Comparison of ENCODE assay signal across 8 cellular contexts in genomic region chr1:150548324-150548631, GRCh38. TPM values are rescaled to one million over a fixed set of nuclear protein-coding genes. Genes with fewer than 3 reads are reported as not detected.
DNase-seq lines count a peak whose midpoint lies in the region; ATAC-seq and TF ChIP-seq lines count a peak whose summit lies in the region.

No MANE protein-coding gene starts in this region.

- peak overlapping the region; percentile 39 for H2AFZ ChIP-seq in hepatocyte

- H3K9me2 ChIP-seq in hepatocyte (replicated peaks; ENCODE audit: insufficient read depth), result no peaks in the 10 kb centered on the region

- H3K36me3 Mint-ChIP-seq in HFFc6 (ENCODE audit: low read depth), result no peaks in the 10 kb centered on the region
- H3K36me3 Mint-ChIP-seq in activated CD8-positive, alpha-beta T cell treated with anti-CD3 and anti-CD28 coated beads for 36 hours (ENCODE audit: low read depth), result no peaks in the 10 kb centered on the region

- WGBS in hepatocyte (ENCODE audit: low lambda C conversion rate, missing lambda C conversion rate), result 66% methylated on average over 4 of the region's 4 CpGs

- peak overlapping the region; percentile 82 for H3K4me3 ChIP-seq in hepatocyte
- H3K4me3 ChIP-seq in skin epidermis, result peak overlapping the region in 6 of 7 experiments; percentile 39 to 58 (median 48)

- H3K36me3 ChIP-seq in hepatocyte (replicated peaks; ENCODE audit: insufficient read depth, low read depth), result no peaks in the 10 kb centered on the region

- no peaks in the 10 kb centered on the region for H3K9me3 Mint-ChIP-seq in HFFc6
- H3K9me3 Mint-ChIP-seq in activated CD8-positive, alpha-beta T cell treated with anti-CD3 and anti-CD28 coated beads for 36 hours, result no peaks in the 10 kb centered on the region

- H3K4me3 Mint-ChIP-seq in HFFc6, result peak overlapping the region; percentile 83
- peak overlapping the region; percentile 71 for H3K4me3 Mint-ChIP-seq in activated CD8-positive, alpha-beta T cell treated with anti-CD3 and anti-CD28 coated beads for 36 hours

- peak overlapping the region; percentile 98 for H3K4me2 ChIP-seq in hepatocyte

- intact Hi-C loops in activated CD8-positive, alpha-beta T cell treated with anti-CD3 and anti-CD28 coated beads for 36 hours (cut with micrococcal nuclease), result no loop called here

- peak overlapping the region; percentile 78 for H3K27ac Mint-ChIP-seq in HFFc6
- no peak overlapping the region for H3K27ac Mint-ChIP-seq in activated CD8-positive, alpha-beta T cell treated with anti-CD3 and anti-CD28 coated beads for 36 hours

- H4K20me1 ChIP-seq in hepatocyte (ENCODE audit: insufficient read depth, poor library complexity, severe bottlenecking), result no peaks in the 10 kb centered on the region

- H3K27me3 ChIP-seq in hepatocyte, result no peaks in the 10 kb centered on the region

- H3K79me2 ChIP-seq in hepatocyte, result no peaks in the 10 kb centered on the region

- peaks cover 29% of the 10 kb centered on the region for H3K4me1 ChIP-seq in hepatocyte (ENCODE audit: insufficient read depth)

- ATAC-seq in activated CD8-positive, alpha-beta T cell treated with anti-CD3 and anti-CD28 coated beads for 36 hours, result no peak
- ATAC-seq in HG02938 (IDR thresholded peaks at IDR 0.05; ENCODE audit: unreplicated experiment), result no peak

- DNase-seq in HFFc6 (no peak), hepatocyte (ENCODE audit: low spot score) (no peak), RPMI8226 (no peak), NCI-H446 (lab: John Stamatoyannopoulos, UW) (no peak)
- no peak for DNase-seq in activated CD8-positive, alpha-beta T cell treated with anti-CD3 and anti-CD28 coated beads for 36 hours
- no peak for DNase-seq in stimulated activated CD4-positive, alpha-beta T cell treated with anti-CD3 and anti-CD28 coated beads, Interleukin-15, amount 100 ng/mL, for 24 hours

- H3K27ac ChIP-seq in hepatocyte (peak overlapping the region; percentile 85), skin epidermis (peak overlapping the region in 10 of 21 experiments; percentile 77 to 95 (median 86))

- H3K27me3 Mint-ChIP-seq in HFFc6 (ENCODE audit: insufficient read depth), result peaks cover 9% of the 10 kb centered on the region
- H3K27me3 Mint-ChIP-seq in activated CD8-positive, alpha-beta T cell treated with anti-CD3 and anti-CD28 coated beads for 36 hours, result peaks cover 26% of the 10 kb centered on the region

- CTCF ChIA-PET in activated CD8-positive, alpha-beta T cell treated with anti-CD3 and anti-CD28 coated beads for 36 hours (lab: Charles Lee), result interaction anchor here (0.7 to 4.9 kb wide), 10 partner anchors 10 to 100 kb away, joined by 3 to 45 read pairs (median 3); partner anchors contain the start of gene ENSA

- POLR2A ChIA-PET in activated CD8-positive, alpha-beta T cell treated with anti-CD3 and anti-CD28 coated beads for 36 hours (lab: Charles Lee), result interaction anchor here (0.7 to 1.6 kb wide), 5 partner anchors 11 to 24 kb away, joined by 3 to 6 read pairs (median 4); no protein-coding TSS in a partner anchor

- H3K9me3 ChIP-seq in hepatocyte (ENCODE audit: low read depth), result no peaks in the 10 kb centered on the region

- peaks cover 44% of the 10 kb centered on the region for H3K4me1 Mint-ChIP-seq in HFFc6 (ENCODE audit: low read depth)
- H3K4me1 Mint-ChIP-seq in activated CD8-positive, alpha-beta T cell treated with anti-CD3 and anti-CD28 coated beads for 36 hours (ENCODE audit: low read depth), result peaks cover 29% of the 10 kb centered on the region

- no peak for TF ChIP-seq CTCF in HFFc6 (IDR thresholded peaks at IDR 0.05)
- no peak for TF ChIP-seq CTCF in activated CD8-positive, alpha-beta T cell treated with anti-CD3 and anti-CD28 coated beads for 36 hours (IDR thresholded peaks at IDR 0.05)
- no peak for TF ChIP-seq CTCF in hepatocyte (IDR thresholded peaks at IDR 0.05; ENCODE audit: poor library complexity)

RNA-seq across cellular contexts. Expression of gene ADAMTSL4, which starts 0.9 kb away (rescaled TPM):
- total RNA-seq in HFFc6 (2021; fragmentation: NEBNext Ultra II Directional; extraction: Animal tissue kit (Norgen Biotek cat#: 25700)), result 10 to 100 TPM; 33.7 to 61.2 (median 38.2) TPM
- under 1 TPM; 0.11 to 0.20 TPM for total RNA-seq in activated CD8-positive, alpha-beta T cell treated with anti-CD3 and anti-CD28 coated beads for 36 hours
- total RNA-seq in hepatocyte, result 3.7 and 8.1 TPM in 2 replicates
- polyA plus RNA-seq in hepatocyte, result 19.7 and 28.0 TPM in 2 replicates

RNA-seq across cellular contexts. Expression of gene MCL1, which starts 31.1 kb away (rescaled TPM):
- total RNA-seq in HFFc6 (2021; fragmentation: NEBNext Ultra II Directional; extraction: Animal tissue kit (Norgen Biotek cat#: 25700)), result 100 to 1,000 TPM; 155 to 170 (median 164) TPM
- 100 to 1,000 TPM; 207 TPM for total RNA-seq in activated CD8-positive, alpha-beta T cell treated with anti-CD3 and anti-CD28 coated beads for 36 hours
- 302 and 388 TPM in 2 replicates for total RNA-seq in hepatocyte
- polyA plus RNA-seq in hepatocyte, result 150 and 181 TPM in 2 replicates

RNA-seq across cellular contexts. Expression of gene FALEC, which starts 32.7 kb away (rescaled TPM):
- total RNA-seq in HFFc6 (2021; fragmentation: NEBNext Ultra II Directional; extraction: Animal tissue kit (Norgen Biotek cat#: 25700)), result under 1 TPM in 2 of 6 experiments, not detected in 4; 0.43 to 0.59 TPM
- total RNA-seq in activated CD8-positive, alpha-beta T cell treated with anti-CD3 and anti-CD28 coated beads for 36 hours, result not detected
- total RNA-seq in hepatocyte, result not detected in 2 replicates
- 0.39 TPM in 1 of 2 replicates, not detected in the other for polyA plus RNA-seq in hepatocyte

RNA-seq across cellular contexts. Expression of gene ECM1, which starts 40.4 kb away (rescaled TPM):
- 10 to 100 TPM; 30.8 to 52.0 (median 46.5) TPM for total RNA-seq in HFFc6 (2021; fragmentation: NEBNext Ultra II Directional; extraction: Animal tissue kit (Norgen Biotek cat#: 25700))
- under 1 TPM; 0.74 to 0.81 TPM for total RNA-seq in activated CD8-positive, alpha-beta T cell treated with anti-CD3 and anti-CD28 coated beads for 36 hours
- total RNA-seq in hepatocyte, result 1.0 and 3.0 TPM in 2 replicates
- 7.1 and 8.8 TPM in 2 replicates for polyA plus RNA-seq in hepatocyte
